Comparison of ENCODE assay signal across 2 cellular contexts in genomic region chr2:67945976-67946375, GRCh38.
TF ChIP-seq lines count a peak whose summit lies in the region.

No MANE protein-coding gene starts in this region.

TF ChIP-seq in SK-N-SH, 30 proteins besides CTCF, POLR2A, EP300 and RAD21 (continued from another document):
- TF ChIP-seq TCF12 (IDR thresholded peaks at IDR 0.05) (no peak), EZH2phosphoT487 (IDR thresholded peaks at IDR 0.05; ENCODE audit: borderline replicate concordance, low read depth) (no peak), USF2 (IDR thresholded peaks at IDR 0.05; ENCODE audit: borderline replicate concordance, low read depth, low read length) (no peak), NRF1 (IDR thresholded peaks at IDR 0.05; ENCODE audit: low read depth, low read length) (no peak), PBX3 (IDR thresholded peaks at IDR 0.05) (no peak), USF1 (IDR thresholded peaks at IDR 0.05; ENCODE audit: borderline replicate concordance, low read depth) (no peak), MAX (IDR thresholded peaks at IDR 0.05; ENCODE audit: low read depth) (no peak), ELF1 (IDR thresholded peaks at IDR 0.05) (no peak), JUND (IDR thresholded peaks at IDR 0.05) (no peak), RXRA (IDR thresholded peaks at IDR 0.05; ENCODE audit: borderline replicate concordance, low read depth) (no peak), POLR2AphosphoS5 (IDR thresholded peaks at IDR 0.05; ENCODE audit: low read depth, low read length) (no peak), MEF2A (IDR thresholded peaks at IDR 0.05; ENCODE audit: borderline replicate concordance, low read depth) (no peak), RFX5 (IDR thresholded peaks at IDR 0.05; ENCODE audit: low read length) (no peak)

TF ChIP-seq in WTC11, 78 proteins besides CTCF, POLR2A, EP300 and RAD21 (continued from another document):
- TF ChIP-seq ATF2 (CRISPR knock-in tag; IDR thresholded peaks at IDR 0.05; ENCODE audit: borderline replicate concordance, low read depth) (no peak), TEAD1 (CRISPR knock-in tag; IDR thresholded peaks at IDR 0.05) (no peak), IRF2 (CRISPR knock-in tag; IDR thresholded peaks at IDR 0.05; ENCODE audit: borderline replicate concordance, low read depth) (no peak), RELA (CRISPR knock-in tag; IDR thresholded peaks at IDR 0.05; ENCODE audit: borderline replicate concordance) (no peak), EMX1 (CRISPR knock-in tag; IDR thresholded peaks at IDR 0.05) (no peak)
TF ChIP-seq in WTC11: peak in this region for 0.
